In the genomic region with DNA sequence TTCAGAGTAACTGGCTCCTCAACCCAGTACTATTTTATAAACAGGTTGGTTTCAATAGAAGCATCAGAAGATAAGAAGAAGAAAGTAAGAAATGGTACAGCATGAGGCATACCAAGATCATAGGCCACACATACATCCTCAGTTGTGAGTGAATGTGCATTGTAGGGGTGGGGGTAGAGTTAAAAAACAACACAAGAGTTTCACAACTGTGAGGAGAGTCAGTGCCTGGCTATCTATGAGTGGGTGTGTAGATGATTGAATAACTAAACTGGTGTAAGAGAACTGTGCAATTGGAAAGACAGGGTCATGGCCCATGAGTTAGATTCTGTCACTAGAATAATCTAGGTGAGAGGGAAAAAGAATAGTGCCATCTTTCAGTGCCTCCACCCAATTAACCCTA, we compare ENCODE assay signal across 23 cellular contexts.
DNase-seq lines count a peak whose midpoint lies in the region; ATAC-seq and TF ChIP-seq lines count a peak whose summit lies in the region.
"Had no signal": no experiment of that assay in that cellular context is flagged by ENCODE, and none has a peak within 500 bp of the region (broad histone marks: within the 10 kb centered on the region; RNA-seq: fewer than 3 reads in every experiment).

No MANE protein-coding gene starts in this region.

- no peaks in the 10 kb centered on the region for H4K20me1 ChIP-seq in GM23248 (ENCODE audit: insufficient read depth)

- H3K4me3 Mint-ChIP-seq in activated T-cell treated with anti-CD3 and anti-CD28 coated beads, Interleukin-2, amount 50 U/mL, for 72 hours: no peak overlapping the region
- H3K4me3 Mint-ChIP-seq: CD8-positive, alpha-beta memory T cell had no signal

- H3K4me3 ChIP-seq in GM23248 (no peak overlapping the region), ascending aorta (no peak overlapping the region)

- H3K9ac ChIP-seq in GM23248: no peak overlapping the region
- H3K9ac ChIP-seq: KMS-11 had no signal

- H3F3A ChIP-seq in GM23248 (ENCODE audit: insufficient read depth): peaks cover 22% of the 10 kb centered on the region; the same call in 1 of the 2 replicates

- H3K79me2 ChIP-seq in GM23248 (ENCODE audit: insufficient read depth): no peaks in the 10 kb centered on the region

- no peak overlapping the region for H3K27ac Mint-ChIP-seq in activated T-cell treated with anti-CD3 and anti-CD28 coated beads, Interleukin-2, amount 50 U/mL, for 72 hours

- peak overlapping the region; percentile 9; the same call in 1 of the 2 replicates for H3K27ac ChIP-seq in GM23248
- no peak overlapping the region for H3K27ac ChIP-seq in ascending aorta
- H3K27ac ChIP-seq: C4-2B, KMS-11, RWPE1 had no signal

- H3K36me3 ChIP-seq in GM23248 (ENCODE audit: low read depth): no peaks in the 10 kb centered on the region
- no peaks in the 10 kb centered on the region for H3K36me3 ChIP-seq in ascending aorta

- ATAC-seq in activated T-cell treated with anti-CD3 and anti-CD28 coated beads, Interleukin-2, amount 50 U/mL, for 72 hours (replicated peaks in 1 of 2): peak; percentile 90 to 93
- ATAC-seq in HG02642 (IDR thresholded peaks at IDR 0.05; ENCODE audit: poor library complexity, unreplicated experiment): no peak

- no peaks in the 10 kb centered on the region for H3K9me3 Mint-ChIP-seq in activated T-cell treated with anti-CD3 and anti-CD28 coated beads, Interleukin-2, amount 50 U/mL, for 72 hours

- peak in 1 of 2 donors; percentile 1 for DNase-seq in activated T-cell treated with anti-CD3 and anti-CD28 coated beads, Interleukin-2, amount 50 U/mL, for 72 hours
- DNase-seq in activated T-cell treated with anti-CD3 and anti-CD28 coated beads for 4 hours (no peak), GM23248 (peak; percentile 71), amniotic epithelial cell (ENCODE audit: low read depth) (peak; percentile 80), iris pigment epithelial cell (ENCODE audit: low read depth) (peak; percentile 12), ascending aorta (ENCODE audit: low spot score in 2 of 2) (no peak)
- DNase-seq: Calu3; CD8-positive, alpha-beta memory T cell; DMS153; GOT3; HCEC 1CT; IMR-90; NCI-H1105; NCI-H2029 treated with DMSO at 0.1 percent for 48 hours; NCI-H226; NCI-H510A treated with DMSO at 0.1 percent for 48 hours; NCI-H748 treated with DMSO at 0.1 percent for 48 hours; NK-92 treated with Interleukin-12 subunit alpha and Interleukin-12 subunit beta, amount 100 ng/mL, for 24 hours; SHP77 treated with DMSO at 0.1 percent for 48 hours had no signal

- H3K36me3 Mint-ChIP-seq in activated T-cell treated with anti-CD3 and anti-CD28 coated beads, Interleukin-2, amount 50 U/mL, for 72 hours (ENCODE audit: insufficient read depth in 2 of 2): no peaks in the 10 kb centered on the region
- H3K36me3 Mint-ChIP-seq: CD8-positive, alpha-beta memory T cell had no signal

- no peaks in the 10 kb centered on the region for H3K9me3 ChIP-seq in GM23248 (ENCODE audit: low read depth)
- H3K9me3 ChIP-seq in ascending aorta: no peaks in the 10 kb centered on the region

- in situ Hi-C loops in GM23248 (cut with MboI): loop anchor here (25.0 kb wide), 1 partner anchor 816 kb away; no protein-coding TSS in a partner anchor

- H2AFZ ChIP-seq in GM23248: no peak overlapping the region

- no peaks in the 10 kb centered on the region for H3K9me2 ChIP-seq in GM23248 (ENCODE audit: insufficient read depth)

- H3K4me1 ChIP-seq in GM23248 (ENCODE audit: insufficient read depth) (peaks cover 44% of the 10 kb centered on the region), ascending aorta (no peaks in the 10 kb centered on the region)

- H3K4me2 ChIP-seq in GM23248 (ENCODE audit: unreplicated experiment): peak overlapping the region; percentile 4
- H3K4me2 ChIP-seq: KMS-11 had no signal

- intact Hi-C loops in ascending aorta (cut with DNase I): no loop called here

- H3K4me1 Mint-ChIP-seq in activated T-cell treated with anti-CD3 and anti-CD28 coated beads, Interleukin-2, amount 50 U/mL, for 72 hours (ENCODE audit: low read depth): peaks cover 5% of the 10 kb centered on the region
- H3K4me1 Mint-ChIP-seq: CD8-positive, alpha-beta memory T cell had no signal

- peaks cover 7% of the 10 kb centered on the region for H3K27me3 Mint-ChIP-seq in activated T-cell treated with anti-CD3 and anti-CD28 coated beads, Interleukin-2, amount 50 U/mL, for 72 hours (ENCODE audit: low read depth)
- H3K27me3 Mint-ChIP-seq: CD8-positive, alpha-beta memory T cell had no signal

- H3K27me3 ChIP-seq in GM23248 (replicated peaks; ENCODE audit: insufficient read depth) (no peaks in the 10 kb centered on the region), ascending aorta (no peaks in the 10 kb centered on the region)

- no peak for TF ChIP-seq CTCF in ascending aorta (IDR thresholded peaks at IDR 0.05)

Comparison
In these comparisons a context has a peak if more than half of its experiments do, and no peak if none do; other contexts are left out.
1. DNase-seq: peak in GM23248 (single experiment), amniotic epithelial cell (single experiment) and iris pigment epithelial cell (single experiment); none in activated T-cell treated with anti-CD3 and anti-CD28 coated beads for 4 hours (single experiment) and ascending aorta (0 of 2).